1 cellular context compared by ENCODE assay signal in the genomic region with DNA sequence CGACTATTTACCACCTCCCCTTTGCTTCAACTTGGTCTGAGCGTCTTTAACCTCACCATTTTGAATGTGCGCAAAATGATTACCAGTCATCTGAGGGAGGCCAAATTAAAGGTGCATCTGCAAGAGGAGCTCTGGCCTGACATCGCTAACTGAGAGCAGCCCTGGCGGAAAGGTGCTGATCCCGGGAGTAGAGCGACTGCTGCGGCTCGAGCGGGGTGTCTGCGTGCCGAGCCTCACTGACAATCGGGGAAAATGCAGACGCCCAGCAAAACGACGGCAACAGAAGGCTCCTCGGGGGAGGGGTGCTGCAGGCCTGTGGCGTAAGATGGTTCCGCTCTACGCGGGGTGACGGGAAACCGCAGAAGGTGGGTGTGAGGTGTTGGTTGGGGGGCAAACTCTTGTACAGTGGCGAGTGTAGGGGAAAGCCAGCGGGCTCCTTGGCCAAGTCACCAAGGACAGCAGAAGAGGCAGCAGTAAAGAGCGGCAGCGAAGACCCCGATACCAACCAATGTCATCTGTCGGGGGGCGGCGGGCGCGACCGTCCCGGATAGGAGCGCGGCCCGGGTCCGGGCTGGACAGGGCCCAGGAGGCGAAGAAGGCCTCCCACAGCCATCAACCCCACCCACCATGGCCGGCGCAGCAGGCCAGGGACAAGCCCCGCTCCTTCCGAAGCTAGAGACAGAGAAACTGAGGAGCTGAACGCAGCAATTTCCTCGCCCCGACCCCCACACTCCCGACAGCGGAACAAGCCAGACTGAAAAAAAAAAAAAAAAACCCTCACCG.
TF ChIP-seq lines count a peak whose summit lies in the region.

No MANE protein-coding gene starts in this region.

TF ChIP-seq in K562, 482 proteins besides CTCF, POLR2A, EP300 and RAD21 (continued from another document):
- TF ChIP-seq, protein P1, sequence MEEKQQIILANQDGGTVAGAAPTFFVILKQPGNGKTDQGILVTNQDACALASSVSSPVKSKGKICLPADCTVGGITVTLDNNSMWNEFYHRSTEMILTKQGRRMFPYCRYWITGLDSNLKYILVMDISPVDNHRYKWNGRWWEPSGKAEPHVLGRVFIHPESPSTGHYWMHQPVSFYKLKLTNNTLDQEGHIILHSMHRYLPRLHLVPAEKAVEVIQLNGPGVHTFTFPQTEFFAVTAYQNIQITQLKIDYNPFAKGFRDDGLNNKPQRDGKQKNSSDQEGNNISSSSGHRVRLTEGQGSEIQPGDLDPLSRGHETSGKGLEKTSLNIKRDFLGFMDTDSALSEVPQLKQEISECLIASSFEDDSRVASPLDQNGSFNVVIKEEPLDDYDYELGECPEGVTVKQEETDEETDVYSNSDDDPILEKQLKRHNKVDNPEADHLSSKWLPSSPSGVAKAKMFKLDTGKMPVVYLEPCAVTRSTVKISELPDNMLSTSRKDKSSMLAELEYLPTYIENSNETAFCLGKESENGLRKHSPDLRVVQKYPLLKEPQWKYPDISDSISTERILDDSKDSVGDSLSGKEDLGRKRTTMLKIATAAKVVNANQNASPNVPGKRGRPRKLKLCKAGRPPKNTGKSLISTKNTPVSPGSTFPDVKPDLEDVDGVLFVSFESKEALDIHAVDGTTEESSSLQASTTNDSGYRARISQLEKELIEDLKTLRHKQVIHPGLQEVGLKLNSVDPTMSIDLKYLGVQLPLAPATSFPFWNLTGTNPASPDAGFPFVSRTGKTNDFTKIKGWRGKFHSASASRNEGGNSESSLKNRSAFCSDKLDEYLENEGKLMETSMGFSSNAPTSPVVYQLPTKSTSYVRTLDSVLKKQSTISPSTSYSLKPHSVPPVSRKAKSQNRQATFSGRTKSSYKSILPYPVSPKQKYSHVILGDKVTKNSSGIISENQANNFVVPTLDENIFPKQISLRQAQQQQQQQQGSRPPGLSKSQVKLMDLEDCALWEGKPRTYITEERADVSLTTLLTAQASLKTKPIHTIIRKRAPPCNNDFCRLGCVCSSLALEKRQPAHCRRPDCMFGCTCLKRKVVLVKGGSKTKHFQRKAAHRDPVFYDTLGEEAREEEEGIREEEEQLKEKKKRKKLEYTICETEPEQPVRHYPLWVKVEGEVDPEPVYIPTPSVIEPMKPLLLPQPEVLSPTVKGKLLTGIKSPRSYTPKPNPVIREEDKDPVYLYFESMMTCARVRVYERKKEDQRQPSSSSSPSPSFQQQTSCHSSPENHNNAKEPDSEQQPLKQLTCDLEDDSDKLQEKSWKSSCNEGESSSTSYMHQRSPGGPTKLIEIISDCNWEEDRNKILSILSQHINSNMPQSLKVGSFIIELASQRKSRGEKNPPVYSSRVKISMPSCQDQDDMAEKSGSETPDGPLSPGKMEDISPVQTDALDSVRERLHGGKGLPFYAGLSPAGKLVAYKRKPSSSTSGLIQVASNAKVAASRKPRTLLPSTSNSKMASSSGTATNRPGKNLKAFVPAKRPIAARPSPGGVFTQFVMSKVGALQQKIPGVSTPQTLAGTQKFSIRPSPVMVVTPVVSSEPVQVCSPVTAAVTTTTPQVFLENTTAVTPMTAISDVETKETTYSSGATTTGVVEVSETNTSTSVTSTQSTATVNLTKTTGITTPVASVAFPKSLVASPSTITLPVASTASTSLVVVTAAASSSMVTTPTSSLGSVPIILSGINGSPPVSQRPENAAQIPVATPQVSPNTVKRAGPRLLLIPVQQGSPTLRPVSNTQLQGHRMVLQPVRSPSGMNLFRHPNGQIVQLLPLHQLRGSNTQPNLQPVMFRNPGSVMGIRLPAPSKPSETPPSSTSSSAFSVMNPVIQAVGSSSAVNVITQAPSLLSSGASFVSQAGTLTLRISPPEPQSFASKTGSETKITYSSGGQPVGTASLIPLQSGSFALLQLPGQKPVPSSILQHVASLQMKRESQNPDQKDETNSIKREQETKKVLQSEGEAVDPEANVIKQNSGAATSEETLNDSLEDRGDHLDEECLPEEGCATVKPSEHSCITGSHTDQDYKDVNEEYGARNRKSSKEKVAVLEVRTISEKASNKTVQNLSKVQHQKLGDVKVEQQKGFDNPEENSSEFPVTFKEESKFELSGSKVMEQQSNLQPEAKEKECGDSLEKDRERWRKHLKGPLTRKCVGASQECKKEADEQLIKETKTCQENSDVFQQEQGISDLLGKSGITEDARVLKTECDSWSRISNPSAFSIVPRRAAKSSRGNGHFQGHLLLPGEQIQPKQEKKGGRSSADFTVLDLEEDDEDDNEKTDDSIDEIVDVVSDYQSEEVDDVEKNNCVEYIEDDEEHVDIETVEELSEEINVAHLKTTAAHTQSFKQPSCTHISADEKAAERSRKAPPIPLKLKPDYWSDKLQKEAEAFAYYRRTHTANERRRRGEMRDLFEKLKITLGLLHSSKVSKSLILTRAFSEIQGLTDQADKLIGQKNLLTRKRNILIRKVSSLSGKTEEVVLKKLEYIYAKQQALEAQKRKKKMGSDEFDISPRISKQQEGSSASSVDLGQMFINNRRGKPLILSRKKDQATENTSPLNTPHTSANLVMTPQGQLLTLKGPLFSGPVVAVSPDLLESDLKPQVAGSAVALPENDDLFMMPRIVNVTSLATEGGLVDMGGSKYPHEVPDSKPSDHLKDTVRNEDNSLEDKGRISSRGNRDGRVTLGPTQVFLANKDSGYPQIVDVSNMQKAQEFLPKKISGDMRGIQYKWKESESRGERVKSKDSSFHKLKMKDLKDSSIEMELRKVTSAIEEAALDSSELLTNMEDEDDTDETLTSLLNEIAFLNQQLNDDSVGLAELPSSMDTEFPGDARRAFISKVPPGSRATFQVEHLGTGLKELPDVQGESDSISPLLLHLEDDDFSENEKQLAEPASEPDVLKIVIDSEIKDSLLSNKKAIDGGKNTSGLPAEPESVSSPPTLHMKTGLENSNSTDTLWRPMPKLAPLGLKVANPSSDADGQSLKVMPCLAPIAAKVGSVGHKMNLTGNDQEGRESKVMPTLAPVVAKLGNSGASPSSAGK (IDR thresholded peaks at IDR 0.05): no peak
- peak; percentile 15; the same call in 1 of the 2 replicates for TF ChIP-seq JUND (IDR thresholded peaks at IDR 0.05; ENCODE audit: borderline replicate concordance, low read depth, low read length)
- 0 out of 3 replicates have a peak, but pooled peaks have one; percentile 12 for TF ChIP-seq JUND (tag; IDR thresholded peaks at IDR 0.05; ENCODE audit: borderline replicate concordance, low read depth, low read length)
- peak; percentile 92 for TF ChIP-seq CBFB (CRISPR knock-in tag; IDR thresholded peaks at IDR 0.05)
- TF ChIP-seq ZNF584 (CRISPR knock-in tag; IDR thresholded peaks at IDR 0.05; ENCODE audit: low read depth): no peak
